In genomic region chr9:127878652-127879377, GRCh38 we compare ENCODE assay signal across 1 cellular context.
TF ChIP-seq lines count a peak whose summit lies in the region.

No MANE protein-coding gene starts in this region.

TF ChIP-seq in K562, 482 proteins besides CTCF, POLR2A, EP300 and RAD21:
- TF ChIP-seq GTF2F1 (IDR thresholded peaks at IDR 0.05; ENCODE audit: low read depth, low read length) = no peak
- peak; percentile 72; the same call in 1 of the 2 replicates for TF ChIP-seq ZNF740 (CRISPR knock-in tag; IDR thresholded peaks at IDR 0.05)
- peak in 1 of 2 experiments; percentile 18; a peak in 1 of 4 replicates for TF ChIP-seq ZNF740 (tag; IDR thresholded peaks at IDR 0.05)
- peak; percentile 9 for TF ChIP-seq ARHGAP35 (IDR thresholded peaks at IDR 0.05; ENCODE audit: partially characterized antibody)
- no peak for TF ChIP-seq PHF8 (IDR thresholded peaks at IDR 0.05; ENCODE audit: borderline replicate concordance, low read length)
- peak; percentile 83 for TF ChIP-seq RBM25 (IDR thresholded peaks at IDR 0.05; ENCODE audit: low read depth, low read length, severe bottlenecking)
- no peak for TF ChIP-seq ZBTB33 (CRISPR knock-in tag; IDR thresholded peaks at IDR 0.05)
- TF ChIP-seq HDAC8 (tag; IDR thresholded peaks at IDR 0.05) = no peak
